Comparison of ENCODE assay signal across 10 cellular contexts in the genomic region with DNA sequence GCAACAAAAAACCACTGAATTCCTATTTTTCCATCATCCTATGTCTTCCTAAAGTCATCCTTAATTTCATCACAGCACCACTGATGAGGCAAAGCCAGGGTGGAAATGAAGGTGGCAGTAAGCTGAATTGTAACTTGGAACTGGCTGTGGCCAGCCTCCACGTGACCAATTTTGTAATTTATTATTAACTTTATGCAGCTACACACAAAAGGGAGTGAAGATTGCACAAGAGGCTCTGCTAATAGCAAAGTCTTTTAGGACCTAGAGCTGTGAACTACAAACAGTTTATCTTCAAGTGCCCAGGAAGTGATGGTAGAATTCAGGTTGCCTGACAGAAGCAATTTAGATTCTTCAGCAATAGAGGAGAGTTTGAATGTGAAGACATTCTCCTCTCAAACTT.
A peak's percentile ranks its signal among the peaks of the same experiment; 100 is the strongest.
DNase-seq lines count a peak whose midpoint lies in the region; TF ChIP-seq lines count a peak whose summit lies in the region.
"Had no signal": no experiment of that assay in that cellular context is flagged by ENCODE, and none has a peak within 500 bp of the region (broad histone marks: within the 10 kb centered on the region; RNA-seq: fewer than 3 reads in every experiment).

No MANE protein-coding gene starts in this region.

- H3K27ac Mint-ChIP-seq in activated naive CD4-positive, alpha-beta T cell treated with anti-CD3 and anti-CD28 coated beads for 36 hours = peak overlapping the region; percentile 81
- H3K27ac Mint-ChIP-seq: CD4-positive, CD25-positive, alpha-beta regulatory T cell had no signal

- H3K36me3 ChIP-seq in SK-N-SH (replicated peaks in 1 of 2; ENCODE audit: control insufficient read depth in 1 of 2, insufficient read depth in 2 of 2, low read length in 1 of 2) (no peaks in the 10 kb centered on the region), left ventricle myocardium inferior (no peaks in the 10 kb centered on the region), transverse colon (no peaks in the 10 kb centered on the region)

- H3K27ac ChIP-seq in SK-N-SH (ENCODE audit: low read depth in 2 of 2, low read length in 1 of 2) (peak overlapping the region; percentile 75 to 79), left ventricle myocardium inferior (replicated peaks) (peak overlapping the region; percentile 49), transverse colon (peak overlapping the region in 3 of 4 donors; percentile 9 to 66 (median 36))

- POLR2A ChIA-PET in SK-N-SH (lab: Yijun Ruan, JAX) = no interaction called here

- intact Hi-C loops in activated naive CD4-positive, alpha-beta T cell treated with anti-CD3 and anti-CD28 coated beads for 36 hours (cut with micrococcal nuclease) = loop anchor here (2.0 to 10.0 kb wide), 3 partner anchors 22 to 410 kb away; partner anchors contain the start of gene CCDC71L
- intact Hi-C loops in left ventricle myocardium inferior (cut with micrococcal nuclease) (no loop called here), transverse colon (cut with DNase I; ENCODE audit: low total_unique reads) (no loop called here)

- no peak overlapping the region for H3K9ac ChIP-seq in SK-N-SH

- DNase-seq in activated naive CD4-positive, alpha-beta T cell treated with anti-CD3 and anti-CD28 coated beads for 36 hours = no peak
- no peak for DNase-seq in activated naive CD4-positive, alpha-beta T cell (lab: John Stamatoyannopoulos, UW)
- DNase-seq in SK-N-SH (no peak), left ventricle myocardium inferior (no peak), transverse colon (no peak), anterior cingulate cortex (lab: John Stamatoyannopoulos, UW) (no peak), C1 segment of cervical spinal cord (lab: John Stamatoyannopoulos, UW) (no peak), germinal center (ENCODE audit: low spot score) (no peak)
- DNase-seq: SIG-M5 had no signal

- H3K4me3 ChIP-seq in SK-N-SH (ENCODE audit: low read depth in 2 of 2, low read length in 1 of 2) (no peak overlapping the region), left ventricle myocardium inferior (no peak overlapping the region), transverse colon (no peak overlapping the region)

- H3K4me1 ChIP-seq in SK-N-SH (ENCODE audit: control insufficient read depth in 1 of 2, insufficient read depth in 2 of 2, low read depth in 1 of 2, low read length in 1 of 2) = peaks cover 4 to 28% of the 10 kb centered on the region in 2 experiments
- peaks cover 18% of the 10 kb centered on the region for H3K4me1 ChIP-seq in left ventricle myocardium inferior
- peaks cover 0 to 8% (median 3%) of the 10 kb centered on the region in 4 donors for H3K4me1 ChIP-seq in transverse colon

- no peak overlapping the region for H2AFZ ChIP-seq in SK-N-SH (ENCODE audit: low read depth)

- no peak for TF ChIP-seq CTCF in SK-N-SH (IDR thresholded peaks at IDR 0.05)
- TF ChIP-seq CTCF in left ventricle myocardium inferior (IDR thresholded peaks at IDR 0.05; ENCODE audit: borderline replicate concordance) = no peak
- TF ChIP-seq CTCF in transverse colon (IDR thresholded peaks at IDR 0.05) = no peak

- H3K79me2 ChIP-seq in SK-N-SH (ENCODE audit: insufficient read depth) = no peaks in the 10 kb centered on the region

- no peak for TF ChIP-seq RAD21 in SK-N-SH (IDR thresholded peaks at IDR 0.05; ENCODE audit: low read length)

- no peak for TF ChIP-seq POLR2A in transverse colon (IDR thresholded peaks at IDR 0.05)

- peaks cover 23% of the 10 kb centered on the region for H3K27me3 Mint-ChIP-seq in activated naive CD4-positive, alpha-beta T cell treated with anti-CD3 and anti-CD28 coated beads for 36 hours (ENCODE audit: low read depth)

- H3K27me3 ChIP-seq in SK-N-SH (ENCODE audit: insufficient read depth) (no peaks in the 10 kb centered on the region), left ventricle myocardium inferior (ENCODE audit: low read depth) (no peaks in the 10 kb centered on the region), transverse colon (no peaks in the 10 kb centered on the region)

- in situ Hi-C loops in transverse colon (cut with MboI; ENCODE audit: low pct_ligation_motif_present in 1 of 4, low pct_unique_long_range_greater_than_20kb in 1 of 4, low sequenced_read_pairs in 3 of 4) = no loop called here

- no peak for TF ChIP-seq EP300 in SK-N-SH (IDR thresholded peaks at IDR 0.05; ENCODE audit: borderline replicate concordance in 1 of 2, low read depth in 1 of 2, low read length in 1 of 2)
- TF ChIP-seq EP300 in transverse colon (IDR thresholded peaks at IDR 0.05; ENCODE audit: low read depth) = no peak

- peaks cover 27% of the 10 kb centered on the region for H3F3A ChIP-seq in SK-N-SH (replicated peaks; ENCODE audit: insufficient read depth)

- H3K4me2 ChIP-seq in SK-N-SH = peak overlapping the region; percentile 10; the same call in 1 of the 2 replicates

- no peaks in the 10 kb centered on the region for H3K36me3 Mint-ChIP-seq in activated naive CD4-positive, alpha-beta T cell treated with anti-CD3 and anti-CD28 coated beads for 36 hours (ENCODE audit: low read depth)
- H3K36me3 Mint-ChIP-seq: CD4-positive, CD25-positive, alpha-beta regulatory T cell had no signal

- 43% methylated on average over 1 of the region's 1 CpG for WGBS in SK-N-SH (ENCODE audit: low lambda C conversion rate)
- WGBS in transverse colon (ENCODE audit: low coverage in 1 of 2), 2 donors = 22 to 32% methylated on average over 1 of the region's 1 CpG

- H3K9me3 Mint-ChIP-seq in activated naive CD4-positive, alpha-beta T cell treated with anti-CD3 and anti-CD28 coated beads for 36 hours = no peaks in the 10 kb centered on the region

- peaks cover 60% of the 10 kb centered on the region for H3K4me1 Mint-ChIP-seq in activated naive CD4-positive, alpha-beta T cell treated with anti-CD3 and anti-CD28 coated beads for 36 hours (ENCODE audit: low read depth)
- H3K4me1 Mint-ChIP-seq: CD4-positive, CD25-positive, alpha-beta regulatory T cell had no signal

- CTCF ChIA-PET in activated naive CD4-positive, alpha-beta T cell treated with anti-CD3 and anti-CD28 coated beads for 36 hours (lab: Charles Lee) = interaction anchor here (0.7 to 2.0 kb wide), 5 partner anchors 20 to 308 kb away, joined by 3 to 6 read pairs (median 4); partner anchors contain the start of gene CCDC71L
- CTCF ChIA-PET in SK-N-SH (lab: Yijun Ruan, JAX) = interaction anchor here (2.0 kb wide), 1 partner anchor 22 kb away, joined by 8 read pairs; no protein-coding TSS in a partner anchor

- H3K9me3 ChIP-seq in SK-N-SH (no peaks in the 10 kb centered on the region), left ventricle myocardium inferior (replicated peaks) (no peaks in the 10 kb centered on the region), transverse colon (no peaks in the 10 kb centered on the region)

- no peaks in the 10 kb centered on the region for H4K20me1 ChIP-seq in SK-N-SH (ENCODE audit: insufficient read depth)

- no peak overlapping the region for H3K4me3 Mint-ChIP-seq in activated naive CD4-positive, alpha-beta T cell treated with anti-CD3 and anti-CD28 coated beads for 36 hours
- H3K4me3 Mint-ChIP-seq: CD4-positive, CD25-positive, alpha-beta regulatory T cell had no signal

- H3K9me2 ChIP-seq in SK-N-SH = no peaks in the 10 kb centered on the region

TF ChIP-seq in SK-N-SH, 30 proteins besides CTCF, POLR2A, EP300 and RAD21:
- TF ChIP-seq NFIC (IDR thresholded peaks at IDR 0.05; ENCODE audit: borderline replicate concordance) (no peak), USF1 (IDR thresholded peaks at IDR 0.05; ENCODE audit: borderline replicate concordance, low read depth) (peak; percentile 59; the same call in 1 of the 2 replicates), RCOR1 (IDR thresholded peaks at IDR 0.05; ENCODE audit: low read length) (no peak), FOXM1 (IDR thresholded peaks at IDR 0.05; ENCODE audit: low read depth) (no peak), JUND (IDR thresholded peaks at IDR 0.05) (no peak)
- TF ChIP-seq, protein P1, sequence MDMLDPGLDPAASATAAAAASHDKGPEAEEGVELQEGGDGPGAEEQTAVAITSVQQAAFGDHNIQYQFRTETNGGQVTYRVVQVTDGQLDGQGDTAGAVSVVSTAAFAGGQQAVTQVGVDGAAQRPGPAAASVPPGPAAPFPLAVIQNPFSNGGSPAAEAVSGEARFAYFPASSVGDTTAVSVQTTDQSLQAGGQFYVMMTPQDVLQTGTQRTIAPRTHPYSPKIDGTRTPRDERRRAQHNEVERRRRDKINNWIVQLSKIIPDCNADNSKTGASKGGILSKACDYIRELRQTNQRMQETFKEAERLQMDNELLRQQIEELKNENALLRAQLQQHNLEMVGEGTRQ (IDR thresholded peaks at IDR 0.05; ENCODE audit: borderline replicate concordance, low read depth, low read length) = no peak
- TF ChIP-seq, protein P2, sequence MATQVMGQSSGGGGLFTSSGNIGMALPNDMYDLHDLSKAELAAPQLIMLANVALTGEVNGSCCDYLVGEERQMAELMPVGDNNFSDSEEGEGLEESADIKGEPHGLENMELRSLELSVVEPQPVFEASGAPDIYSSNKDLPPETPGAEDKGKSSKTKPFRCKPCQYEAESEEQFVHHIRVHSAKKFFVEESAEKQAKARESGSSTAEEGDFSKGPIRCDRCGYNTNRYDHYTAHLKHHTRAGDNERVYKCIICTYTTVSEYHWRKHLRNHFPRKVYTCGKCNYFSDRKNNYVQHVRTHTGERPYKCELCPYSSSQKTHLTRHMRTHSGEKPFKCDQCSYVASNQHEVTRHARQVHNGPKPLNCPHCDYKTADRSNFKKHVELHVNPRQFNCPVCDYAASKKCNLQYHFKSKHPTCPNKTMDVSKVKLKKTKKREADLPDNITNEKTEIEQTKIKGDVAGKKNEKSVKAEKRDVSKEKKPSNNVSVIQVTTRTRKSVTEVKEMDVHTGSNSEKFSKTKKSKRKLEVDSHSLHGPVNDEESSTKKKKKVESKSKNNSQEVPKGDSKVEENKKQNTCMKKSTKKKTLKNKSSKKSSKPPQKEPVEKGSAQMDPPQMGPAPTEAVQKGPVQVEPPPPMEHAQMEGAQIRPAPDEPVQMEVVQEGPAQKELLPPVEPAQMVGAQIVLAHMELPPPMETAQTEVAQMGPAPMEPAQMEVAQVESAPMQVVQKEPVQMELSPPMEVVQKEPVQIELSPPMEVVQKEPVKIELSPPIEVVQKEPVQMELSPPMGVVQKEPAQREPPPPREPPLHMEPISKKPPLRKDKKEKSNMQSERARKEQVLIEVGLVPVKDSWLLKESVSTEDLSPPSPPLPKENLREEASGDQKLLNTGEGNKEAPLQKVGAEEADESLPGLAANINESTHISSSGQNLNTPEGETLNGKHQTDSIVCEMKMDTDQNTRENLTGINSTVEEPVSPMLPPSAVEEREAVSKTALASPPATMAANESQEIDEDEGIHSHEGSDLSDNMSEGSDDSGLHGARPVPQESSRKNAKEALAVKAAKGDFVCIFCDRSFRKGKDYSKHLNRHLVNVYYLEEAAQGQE (IDR thresholded peaks at IDR 0.05; ENCODE audit: low read depth, low read length) = no peak
